13 cellular contexts compared by ENCODE assay signal in genomic region chr2:166282178-166282577, GRCh38.
"Had no signal": no experiment of that assay in that cellular context is flagged by ENCODE, and none has a peak within 500 bp of the region (broad histone marks: within the 10 kb centered on the region; RNA-seq: fewer than 3 reads in every experiment).

No MANE protein-coding gene starts in this region.

- H3K27ac ChIP-seq: adrenal gland, gastroesophageal sphincter had no signal

- H3K4me1 ChIP-seq: adrenal gland, gastroesophageal sphincter had no signal

- DNase-seq: activated CD4-positive, alpha-beta T cell treated with anti-CD3 and anti-CD28 coated beads, Interleukin-2, amount 10 ng/mL, durations not matched to agents 24 days and 14 days; activated CD4-positive, CD25-positive, alpha-beta regulatory T cell; activated CD8-positive, alpha-beta memory T cell treated with anti-CD3 and anti-CD28 coated beads, Interleukin-2, amount 50 U/mL, for 4 hours; activated CD8-positive, alpha-beta T cell treated with anti-CD3 and anti-CD28 coated beads, Interleukin-2, amount 10 ng/mL, durations not matched to agents 7 days and 5 days; activated effector memory CD4-positive, alpha-beta T cell treated with anti-CD3 and anti-CD28 coated beads, Interleukin-2, amount 50 U/mL, for 16 hours; activated T-cell treated with anti-CD3 and anti-CD28 coated beads, Interleukin-2, amount 50 U/mL, for 48 hours; adrenal gland; endodermal cell; left colon; midbrain; stimulated activated naive CD8-positive, alpha-beta T cell treated with anti-CD3 and anti-CD28 coated beads, Interleukin-15, amount 100 ng/mL, for 72 hours had no signal

- ATAC-seq: activated CD8-positive, alpha-beta T cell treated with anti-CD3 and anti-CD28 coated beads, Interleukin-2, amount 10 ng/mL, durations not matched to agents 7 days and 5 days; gastroesophageal sphincter; left colon; sciatic nerve; stimulated activated naive CD8-positive, alpha-beta T cell treated with anti-CD3 and anti-CD28 coated beads, Interleukin-15, amount 100 ng/mL, for 72 hours had no signal

- H3K27me3 ChIP-seq: adrenal gland, gastroesophageal sphincter had no signal
